ENCODE assay signal across 19 cellular contexts in the genomic region with DNA sequence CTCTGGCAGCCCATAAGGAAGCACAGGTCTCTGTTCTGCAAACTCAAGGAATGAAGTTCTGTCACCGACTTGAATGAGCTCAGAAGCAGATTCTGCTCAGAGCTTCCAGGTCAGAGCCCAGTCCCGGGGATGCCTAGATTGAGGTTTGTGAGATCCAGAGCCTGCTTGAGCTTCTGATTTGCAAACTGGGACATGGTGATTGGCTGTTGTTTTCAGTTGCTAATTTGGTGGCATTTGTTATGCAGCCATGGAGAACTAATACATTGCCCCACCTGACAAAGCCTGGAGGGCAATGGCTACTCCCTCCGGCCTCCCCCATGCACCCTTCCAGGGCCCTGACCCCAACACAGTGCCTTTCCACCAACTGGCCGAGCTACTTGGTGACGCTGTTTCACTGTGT.
A peak's percentile ranks its signal among the peaks of the same experiment; 100 is the strongest.
DNase-seq lines count a peak whose midpoint lies in the region; ATAC-seq and TF ChIP-seq lines count a peak whose summit lies in the region.
"Had no signal": no experiment of that assay in that cellular context is flagged by ENCODE, and none has a peak within 500 bp of the region (broad histone marks: within the 10 kb centered on the region; RNA-seq: fewer than 3 reads in every experiment).

No MANE protein-coding gene starts in this region.

- peak; percentile 46 for DNase-seq in H7
- peak; percentile 65 for DNase-seq in WTC11 (ENCODE audit: low spot score)
- peak; percentile 80 for DNase-seq in iPS DF 6.9 (ENCODE audit: low read depth, low spot score)
- peak; percentile 26 for DNase-seq in mesendoderm
- no peak for DNase-seq in NCI-H345 (lab: John Stamatoyannopoulos, UW)
- DNase-seq in aorta = no peak
- no peak for DNase-seq in left colon
- DNase-seq in activated naive CD4-positive, alpha-beta T cell treated with anti-CD3 and anti-CD28 coated beads, Interleukin-2, amount 50 U/mL, for 16 hours = no peak
- DNase-seq: EL, IMR-90, NCI-H1105 treated with DMSO at 0.1 percent for 48 hours, NCI-H2029 treated with DMSO at 0.1 percent for 48 hours, NCI-H2171, NCI-H526, OCI-M1 had no signal

- no peaks in the 10 kb centered on the region for H3K27me3 ChIP-seq in H7 (ENCODE audit: control insufficient read depth, insufficient read depth, low read length)
- H3K27me3 ChIP-seq in iPS DF 6.9 (ENCODE audit: control insufficient read depth, insufficient read depth, low read length) = no peaks in the 10 kb centered on the region
- no peaks in the 10 kb centered on the region for H3K27me3 ChIP-seq in mesendoderm (ENCODE audit: insufficient read depth, low read length, poor library complexity)
- no peaks in the 10 kb centered on the region for H3K27me3 ChIP-seq in aorta (ENCODE audit: control insufficient read depth in 1 of 2, insufficient read depth in 2 of 2, low read length in 1 of 2)
- H3K27me3 ChIP-seq: SJSA1 had no signal

- H3K4me3 ChIP-seq in H7 (ENCODE audit: insufficient read depth, low read depth, low read length) (no peak overlapping the region), iPS DF 6.9 (ENCODE audit: low read length) (no peak overlapping the region), mesendoderm (ENCODE audit: low read length) (no peak overlapping the region), aorta (ENCODE audit: low read length in 2 of 2) (no peak overlapping the region)
- H3K4me3 ChIP-seq: SJSA1 had no signal

- H3K4me2 ChIP-seq in mesendoderm (ENCODE audit: low read length) = no peak overlapping the region
- H3K4me2 ChIP-seq: KMS-11 had no signal

- no peak overlapping the region for H3K18ac ChIP-seq in mesendoderm (ENCODE audit: low read length)

- H3K9me3 ChIP-seq in iPS DF 6.9 (ENCODE audit: control insufficient read depth, insufficient read depth, low read length) = no peaks in the 10 kb centered on the region
- no peaks in the 10 kb centered on the region for H3K9me3 ChIP-seq in aorta (ENCODE audit: control insufficient read depth, low read length)
- H3K9me3 ChIP-seq: SJSA1 had no signal

- no peak overlapping the region for H3K56ac ChIP-seq in mesendoderm (ENCODE audit: low read length)

- peaks cover 28% of the 10 kb centered on the region for H3K9me3 Mint-ChIP-seq in WTC11

- no peak for TF ChIP-seq CTCF in WTC11 (IDR thresholded peaks at IDR 0.05)

- H2BK5ac ChIP-seq in mesendoderm (ENCODE audit: low read length) = no peak overlapping the region

- no peak overlapping the region for H3K9ac ChIP-seq in mesendoderm (ENCODE audit: low read length)
- H3K9ac ChIP-seq: KMS-11 had no signal

- no peak overlapping the region for H3K4ac ChIP-seq in mesendoderm (ENCODE audit: low read depth, low read length)

- peaks cover 55% of the 10 kb centered on the region for H3K4me1 Mint-ChIP-seq in WTC11
- H3K4me1 Mint-ChIP-seq: CD14-positive monocyte had no signal

- whole genome bisulfite sequencing in iPS DF 6.9 (ENCODE audit: insufficient coverage, insufficient read length) = no CpG with 5 or more reads among the region's 5 CpGs
- no CpG with 5 or more reads among the region's 5 CpGs for WGBS in mesendoderm (ENCODE audit: extremely low coverage, insufficient coverage, low lambda C conversion rate)
- WGBS in aorta, 2 donors = 61 to 62% methylated on average over 5 of the region's 5 CpGs

- no peak overlapping the region for H4K5ac ChIP-seq in mesendoderm (ENCODE audit: low read length)

- peaks cover 10% of the 10 kb centered on the region for H3K36me3 Mint-ChIP-seq in WTC11
- H3K36me3 Mint-ChIP-seq: CD14-positive monocyte had no signal

- intact Hi-C loops in aorta (cut with DNase I) = no loop called here
- intact Hi-C loops in left colon (cut with DNase I, micrococcal nuclease) = no loop called here

- no peak overlapping the region for H2BK15ac ChIP-seq in mesendoderm (replicated peaks; ENCODE audit: low read depth)

- peak overlapping the region; percentile 98 for H3K27ac Mint-ChIP-seq in WTC11

- POLR2A ChIA-PET in WTC11 (lab: Charles Lee) = interaction anchor here (0.6 to 1.0 kb wide), 3 partner anchors 9 to 54 kb away, joined by 3 to 4 read pairs (median 3); no protein-coding TSS in a partner anchor

- no peak overlapping the region for H3K23ac ChIP-seq in mesendoderm (ENCODE audit: low read length)

- CTCF ChIA-PET in WTC11 (lab: Charles Lee) = interaction anchor here (0.8 to 3.8 kb wide), 11 partner anchors 11 to 296 kb away, joined by 3 to 28 read pairs (median 4); no protein-coding TSS in a partner anchor

- H3K79me2 ChIP-seq in mesendoderm (ENCODE audit: control insufficient read depth, insufficient read depth, low read length) = no peaks in the 10 kb centered on the region

- H3K79me1 ChIP-seq in mesendoderm (ENCODE audit: low read length) = no peaks in the 10 kb centered on the region

- H3K36me3 ChIP-seq in H7 (replicated peaks; ENCODE audit: control insufficient read depth, insufficient read depth, low read length) (no peaks in the 10 kb centered on the region), iPS DF 6.9 (ENCODE audit: control insufficient read depth, insufficient read depth, low read length) (no peaks in the 10 kb centered on the region), mesendoderm (ENCODE audit: control insufficient read depth, insufficient read depth, low read length) (no peaks in the 10 kb centered on the region), aorta (ENCODE audit: control insufficient read depth in 1 of 2, insufficient read depth in 2 of 2, low read length in 1 of 2) (no peaks in the 10 kb centered on the region)
- H3K36me3 ChIP-seq: SJSA1 had no signal

- H4K8ac ChIP-seq in mesendoderm (ENCODE audit: low read depth, low read length) = no peak overlapping the region

- H3K27me3 Mint-ChIP-seq in WTC11 (ENCODE audit: low read depth) = no peaks in the 10 kb centered on the region; the same call in 1 of the 2 replicates

- ATAC-seq in WTC11 = peak; percentile 88
- no peak for ATAC-seq in aorta (ENCODE audit: low FRiP score)
- ATAC-seq in left colon = no peak

- peak overlapping the region; percentile 93 for H3K27ac ChIP-seq in iPS DF 6.9 (ENCODE audit: low read length)
- H3K27ac ChIP-seq in mesendoderm (ENCODE audit: low read depth, low read length) = no peak overlapping the region
- no peak overlapping the region for H3K27ac ChIP-seq in aorta (ENCODE audit: low read depth in 1 of 2, low read length in 2 of 2)
- H3K27ac ChIP-seq: HL-60, KMS-11, SJSA1 had no signal

- H3K4me1 ChIP-seq in iPS DF 6.9 (ENCODE audit: control insufficient read depth, insufficient read depth, low read length) (peaks cover 3% of the 10 kb centered on the region), mesendoderm (ENCODE audit: control insufficient read depth, low read depth, low read length) (no peaks in the 10 kb centered on the region), aorta (ENCODE audit: control insufficient read depth in 1 of 2, insufficient read depth in 2 of 2, low read length in 2 of 2) (no peaks in the 10 kb centered on the region)
- H3K4me1 ChIP-seq: SJSA1 had no signal

- no peak overlapping the region for H3K4me3 Mint-ChIP-seq in WTC11
- H3K4me3 Mint-ChIP-seq: CD14-positive monocyte had no signal

- H2AK5ac ChIP-seq in mesendoderm (ENCODE audit: low read length) = no peak overlapping the region

- H2BK120ac ChIP-seq in mesendoderm (ENCODE audit: low read depth, low read length) = no peak overlapping the region

TF ChIP-seq in WTC11, 78 proteins besides CTCF, POLR2A, EP300 and RAD21 (continues in another document):
- TF ChIP-seq, protein P1, sequence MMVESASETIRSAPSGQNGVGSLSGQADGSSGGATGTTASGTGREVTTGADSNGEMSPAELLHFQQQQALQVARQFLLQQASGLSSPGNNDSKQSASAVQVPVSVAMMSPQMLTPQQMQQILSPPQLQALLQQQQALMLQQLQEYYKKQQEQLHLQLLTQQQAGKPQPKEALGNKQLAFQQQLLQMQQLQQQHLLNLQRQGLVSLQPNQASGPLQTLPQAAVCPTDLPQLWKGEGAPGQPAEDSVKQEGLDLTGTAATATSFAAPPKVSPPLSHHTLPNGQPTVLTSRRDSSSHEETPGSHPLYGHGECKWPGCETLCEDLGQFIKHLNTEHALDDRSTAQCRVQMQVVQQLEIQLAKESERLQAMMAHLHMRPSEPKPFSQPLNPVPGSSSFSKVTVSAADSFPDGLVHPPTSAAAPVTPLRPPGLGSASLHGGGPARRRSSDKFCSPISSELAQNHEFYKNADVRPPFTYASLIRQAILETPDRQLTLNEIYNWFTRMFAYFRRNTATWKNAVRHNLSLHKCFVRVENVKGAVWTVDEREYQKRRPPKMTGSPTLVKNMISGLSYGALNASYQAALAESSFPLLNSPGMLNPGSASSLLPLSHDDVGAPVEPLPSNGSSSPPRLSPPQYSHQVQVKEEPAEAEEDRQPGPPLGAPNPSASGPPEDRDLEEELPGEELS (CRISPR knock-in tag; IDR thresholded peaks at IDR 0.05) = peak; percentile 61; the same call in 1 of the 2 replicates
- TF ChIP-seq IRF2 (CRISPR knock-in tag; IDR thresholded peaks at IDR 0.05; ENCODE audit: borderline replicate concordance, low read depth) = no peak
- no peak for TF ChIP-seq FOXP1 (CRISPR knock-in tag; IDR thresholded peaks at IDR 0.05; ENCODE audit: borderline replicate concordance)
- TF ChIP-seq, protein P2, sequence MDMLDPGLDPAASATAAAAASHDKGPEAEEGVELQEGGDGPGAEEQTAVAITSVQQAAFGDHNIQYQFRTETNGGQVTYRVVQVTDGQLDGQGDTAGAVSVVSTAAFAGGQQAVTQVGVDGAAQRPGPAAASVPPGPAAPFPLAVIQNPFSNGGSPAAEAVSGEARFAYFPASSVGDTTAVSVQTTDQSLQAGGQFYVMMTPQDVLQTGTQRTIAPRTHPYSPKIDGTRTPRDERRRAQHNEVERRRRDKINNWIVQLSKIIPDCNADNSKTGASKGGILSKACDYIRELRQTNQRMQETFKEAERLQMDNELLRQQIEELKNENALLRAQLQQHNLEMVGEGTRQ (CRISPR knock-in tag; IDR thresholded peaks at IDR 0.05) = peak; percentile 63
- TF ChIP-seq HMGA2 (CRISPR knock-in tag; IDR thresholded peaks at IDR 0.05) = no peak
- TF ChIP-seq, protein P3, sequence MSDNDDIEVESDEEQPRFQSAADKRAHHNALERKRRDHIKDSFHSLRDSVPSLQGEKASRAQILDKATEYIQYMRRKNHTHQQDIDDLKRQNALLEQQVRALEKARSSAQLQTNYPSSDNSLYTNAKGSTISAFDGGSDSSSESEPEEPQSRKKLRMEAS (CRISPR knock-in tag; IDR thresholded peaks at IDR 0.05) = no peak
- TF ChIP-seq ZNF317 (CRISPR knock-in tag; IDR thresholded peaks at IDR 0.05; ENCODE audit: borderline replicate concordance, low read depth) = no peak
- no peak for TF ChIP-seq ZNF138 (CRISPR knock-in tag; conservative IDR thresholded peaks at IDR 0.05)
- TF ChIP-seq TP53 (CRISPR knock-in tag; IDR thresholded peaks at IDR 0.05) = no peak
- peak; percentile 16; the same call in 1 of the 2 replicates for TF ChIP-seq PRRX2 (CRISPR knock-in tag; IDR thresholded peaks at IDR 0.05)
- peak; percentile 59; the same call in 1 of the 2 replicates for TF ChIP-seq ZNF396 (CRISPR knock-in tag; IDR thresholded peaks at IDR 0.05; ENCODE audit: borderline replicate concordance)
- peak; percentile 30; the same call in 1 of the 2 replicates for TF ChIP-seq TEAD1 (CRISPR knock-in tag; IDR thresholded peaks at IDR 0.05)
- TF ChIP-seq NR1H2 (CRISPR knock-in tag; IDR thresholded peaks at IDR 0.05) = no peak
- peak; percentile 38; the same call in 1 of the 2 replicates for TF ChIP-seq FOXK1 (CRISPR knock-in tag; IDR thresholded peaks at IDR 0.05)

Comparison
In these comparisons a context has a peak if more than half of its experiments do, and no peak if none do; other contexts are left out.
1. DNase-seq: peak in H7 (single experiment), WTC11 (single experiment), iPS DF 6.9 (single experiment) and mesendoderm (single experiment); none in NCI-H345 (single experiment), aorta (0 of 2), left colon (0 of 2) and activated naive CD4-positive, alpha-beta T cell treated with anti-CD3 and anti-CD28 coated beads, Interleukin-2, amount 50 U/mL, for 16 hours (single experiment).